In the genomic region with DNA sequence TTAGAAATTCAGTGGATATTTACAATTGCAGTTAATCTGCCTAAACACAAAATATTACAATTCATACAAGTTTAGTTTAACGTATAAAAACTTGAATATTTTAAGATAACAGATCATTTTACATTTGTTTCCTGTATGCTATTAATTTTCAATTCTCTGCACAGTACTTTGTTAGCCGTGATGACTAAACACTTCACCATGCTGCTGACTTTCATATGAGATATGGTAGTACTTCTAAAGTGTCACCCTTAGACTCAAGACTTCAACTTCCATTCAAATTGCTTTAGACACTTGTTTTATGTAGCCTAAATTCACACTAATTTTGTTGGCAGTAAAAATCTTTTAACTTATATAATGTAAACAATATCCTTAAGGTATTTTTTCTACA, we compare ENCODE assay signal across 8 cellular contexts.
A peak's percentile ranks its signal among the peaks of the same experiment; 100 is the strongest.
DNase-seq lines count a peak whose midpoint lies in the region; ATAC-seq and TF ChIP-seq lines count a peak whose summit lies in the region.

No MANE protein-coding gene starts in this region.

- no peaks in the 10 kb centered on the region for H3K9me2 ChIP-seq in SU-DHL-6 (replicated peaks; ENCODE audit: insufficient read depth, low read length)

- H2BK120ac ChIP-seq in H9 (ENCODE audit: low read depth, low read length, poor library complexity, severe bottlenecking): no peak overlapping the region

- H2BK5ac ChIP-seq in H9 (ENCODE audit: insufficient read length, low read length): no peak overlapping the region

- no peaks in the 10 kb centered on the region for H3K4me1 ChIP-seq in H9 (ENCODE audit: insufficient read depth, low read length)

- H2BK15ac ChIP-seq in H9 (ENCODE audit: low read depth, low read length): no peak overlapping the region

- H3K4me1 Mint-ChIP-seq in H9: no peaks in the 10 kb centered on the region

- no peak overlapping the region for H3K4me3 Mint-ChIP-seq in H9

- no peak overlapping the region for H3K4ac ChIP-seq in H9 (ENCODE audit: low read depth, low read length)

- peak; percentile 72 for ATAC-seq in HG03025 (IDR thresholded peaks at IDR 0.05; ENCODE audit: low FRiP score, unreplicated experiment)

- no peak overlapping the region for H4K5ac ChIP-seq in H9 (ENCODE audit: insufficient read length, low read depth, low read length)

- no peak overlapping the region for H4K91ac ChIP-seq in H9 (ENCODE audit: insufficient read length, low read depth, low read length)

- H3K36me3 Mint-ChIP-seq in H9 (ENCODE audit: insufficient read depth in 1 of 3, low read depth in 3 of 3): no peaks in the 10 kb centered on the region

- H3K9me3 ChIP-seq in SU-DHL-6 (ENCODE audit: insufficient read depth, low read length) (no peaks in the 10 kb centered on the region), H9 (ENCODE audit: control insufficient read depth, low read depth, low read length) (no peaks in the 10 kb centered on the region)

- H3K27ac ChIP-seq in SU-DHL-6 (ENCODE audit: low read depth, low read length): peak overlapping the region; percentile 50
- no peak overlapping the region for H3K27ac ChIP-seq in H9 (ENCODE audit: insufficient read length, low read depth, low read length)

- H4K8ac ChIP-seq in H9 (replicated peaks; ENCODE audit: insufficient read length, low read depth, low read length): no peak overlapping the region

- in situ Hi-C loops in GM13977 (cut with MboI; ENCODE audit: low pct_unique_long_range_greater_than_20kb, low sequenced_read_pairs, unreplicated experiment): no loop called here

- H3K4me3 ChIP-seq in SU-DHL-6 (ENCODE audit: insufficient read depth, low read length, poor library complexity, severe bottlenecking): no peak overlapping the region

- H3K56ac ChIP-seq in H9 (ENCODE audit: insufficient read length, low read depth, low read length): no peak overlapping the region

- H3F3A ChIP-seq in SU-DHL-6 (ENCODE audit: insufficient read depth): no peaks in the 10 kb centered on the region

- H2AFZ ChIP-seq in SU-DHL-6 (ENCODE audit: low read depth, low read length, severe bottlenecking): peak overlapping the region; percentile 74
- no peak overlapping the region for H2AFZ ChIP-seq in H9 (ENCODE audit: low read length)

- DNase-seq in ELR (ENCODE audit: low read depth) (peak; percentile 77), kidney tubule cell (ENCODE audit: low spot score) (peak; percentile 67), NCI-H128 (lab: John Stamatoyannopoulos, UW; ENCODE audit: unreplicated experiment) (no peak), NCI-H345 (lab: John Stamatoyannopoulos, UW) (no peak), H9 (no peak), GM13977 (ENCODE audit: low spot score) (no peak)

- H3K27me3 Mint-ChIP-seq in H9 (ENCODE audit: low read depth): no peaks in the 10 kb centered on the region

- H3K79me2 ChIP-seq in SU-DHL-6 (ENCODE audit: insufficient read depth, low read length): no peaks in the 10 kb centered on the region
- H3K79me2 ChIP-seq in H9 (ENCODE audit: insufficient read depth, low read length): no peaks in the 10 kb centered on the region

- peak overlapping the region; percentile 78 for H3K4me2 ChIP-seq in SU-DHL-6 (ENCODE audit: low read depth, low read length, poor library complexity, severe bottlenecking)
- no peak overlapping the region for H3K4me2 ChIP-seq in H9 (ENCODE audit: insufficient read depth, insufficient read length, low read length)

- H2AK5ac ChIP-seq in H9 (ENCODE audit: insufficient read length, low read length): no peak overlapping the region

- H3K79me1 ChIP-seq in H9 (ENCODE audit: insufficient read depth, low read depth, low read length, poor library complexity, severe bottlenecking): no peaks in the 10 kb centered on the region

- H2BK20ac ChIP-seq in H9 (ENCODE audit: low read depth, low read length, poor library complexity, severe bottlenecking): no peak overlapping the region

- no peak overlapping the region for H3T11ph ChIP-seq in H9 (ENCODE audit: low read length)

- no peak overlapping the region for H2BK12ac ChIP-seq in H9 (ENCODE audit: insufficient read length, low read depth, low read length)

- no peak overlapping the region for H3K23ac ChIP-seq in H9 (ENCODE audit: insufficient read length, low read depth, low read length)

- no CpG with 5 or more reads among the region's 2 CpGs for WGBS in H9 (ENCODE audit: extremely low coverage, insufficient read length, low lambda C conversion rate)

- no peak overlapping the region for H3K14ac ChIP-seq in H9 (ENCODE audit: insufficient read depth, low read length)

- no peak for TF ChIP-seq CTCF in SU-DHL-6 (IDR thresholded peaks at IDR 0.05; ENCODE audit: insufficient read depth, low read length, poor library complexity, severe bottlenecking)
- TF ChIP-seq CTCF in H9 (conservative IDR thresholded peaks at IDR 0.05): no peak
- TF ChIP-seq CTCF in GM13977 (IDR thresholded peaks at IDR 0.05; ENCODE audit: extremely low read depth, insufficient read depth, missing control alignments): no peak

- no peak overlapping the region for H3K18ac ChIP-seq in H9 (ENCODE audit: insufficient read length, low read depth, low read length)

- H3K9me3 Mint-ChIP-seq in H9: peaks cover 0 to 2% of the 10 kb centered on the region in 2 experiments; a peak in 2 of 5 replicates

- H3K27me3 ChIP-seq in SU-DHL-6 (ENCODE audit: low read length) (no peaks in the 10 kb centered on the region), H9 (ENCODE audit: insufficient read depth, low read length) (no peaks in the 10 kb centered on the region)

- H4K20me1 ChIP-seq in SU-DHL-6 (ENCODE audit: low read depth, low read length) (no peaks in the 10 kb centered on the region), H9 (ENCODE audit: control insufficient read depth, insufficient read depth, insufficient read length) (no peaks in the 10 kb centered on the region)

- no peaks in the 10 kb centered on the region for H3K36me3 ChIP-seq in SU-DHL-6 (ENCODE audit: low read length)

- H3K23me2 ChIP-seq in H9 (ENCODE audit: insufficient read length, low read depth, low read length, poor library complexity, severe bottlenecking): no peaks in the 10 kb centered on the region

- H3K9ac ChIP-seq in SU-DHL-6 (ENCODE audit: low read length): peak overlapping the region; percentile 26; the same call in 1 of the 2 replicates
- no peak overlapping the region for H3K9ac ChIP-seq in H9 (ENCODE audit: extremely low read depth, insufficient read length, low read length)

- no peak overlapping the region for H3K27ac Mint-ChIP-seq in H9

Comparison
In these comparisons a context has a peak if more than half of its experiments do, and no peak if none do; other contexts are left out.
1. DNase-seq: peak in ELR (single experiment) and kidney tubule cell (single experiment); none in NCI-H128 (single experiment), NCI-H345 (single experiment), H9 (single experiment) and GM13977 (single experiment).